ENCODE assay signal across 20 cellular contexts in the genomic region with DNA sequence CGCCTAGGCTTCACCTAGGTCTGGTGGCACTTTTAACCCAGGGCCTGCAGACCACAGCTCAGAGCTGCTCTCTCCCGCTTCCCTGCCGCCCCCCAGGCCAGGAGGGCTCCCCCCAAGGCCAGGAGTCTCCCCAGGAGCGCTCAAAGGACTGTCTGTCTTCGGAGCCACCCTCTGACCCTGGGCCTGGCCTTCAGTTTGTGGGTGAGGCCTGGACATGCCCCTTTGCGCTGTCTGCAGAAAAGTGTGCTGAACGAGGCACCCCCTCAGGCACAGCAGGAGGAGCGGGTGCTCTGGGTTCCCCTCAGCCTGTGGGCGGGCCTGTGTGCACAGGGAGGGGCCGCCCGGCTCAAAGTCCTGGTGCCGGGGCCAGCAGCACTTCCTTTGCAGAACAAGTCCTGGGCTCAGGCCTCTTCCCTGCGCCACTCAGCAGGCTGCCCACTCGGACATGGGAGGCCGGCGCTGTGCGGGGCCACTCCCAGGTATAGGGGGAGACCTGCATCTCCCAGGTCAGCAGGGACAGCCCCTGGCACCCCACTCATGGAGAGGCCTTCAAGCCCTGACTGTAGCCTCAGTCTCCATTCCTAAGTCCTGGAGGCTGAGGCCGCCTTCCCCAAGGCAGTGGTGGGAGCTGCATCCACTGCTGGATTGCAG. TPM values are rescaled to one million over a fixed set of nuclear protein-coding genes. Genes with fewer than 3 reads are reported as not detected.
DNase-seq lines count a peak whose midpoint lies in the region; ATAC-seq and TF ChIP-seq lines count a peak whose summit lies in the region.
"Had no signal": no experiment of that assay in that cellular context is flagged by ENCODE, and none has a peak within 500 bp of the region (broad histone marks: within the 10 kb centered on the region; RNA-seq: fewer than 3 reads in every experiment).

No MANE protein-coding gene starts in this region.

- H3K4ac ChIP-seq in mesenchymal stem cell (ENCODE audit: low read depth in 1 of 2, low read length in 2 of 2): no peak overlapping the region

- no peak overlapping the region for H2BK15ac ChIP-seq in mesenchymal stem cell (ENCODE audit: low read depth, poor library complexity, severe bottlenecking)

- CTCF ChIA-PET in activated naive CD4-positive, alpha-beta T cell treated with anti-CD3 and anti-CD28 coated beads, Interleukin-2, amount 10 ng/mL, durations not matched to agents 7 days and 5 days (lab: Charles Lee): no interaction called here

- no peak overlapping the region for H2BK12ac ChIP-seq in mesenchymal stem cell (ENCODE audit: low read length in 2 of 2)

- H3K4me3 Mint-ChIP-seq in activated naive CD4-positive, alpha-beta T cell treated with anti-CD3 and anti-CD28 coated beads, Interleukin-2, amount 10 ng/mL, durations not matched to agents 7 days and 5 days: no peak overlapping the region
- H3K4me3 Mint-ChIP-seq: activated T-helper 17 cell treated with anti-CD3 and anti-CD28 coated beads, Interleukin-2, amount 50 U/mL, for 72 hours; IgD-negative memory B cell; stimulated activated naive CD8-positive, alpha-beta T cell treated with anti-CD3 and anti-CD28 coated beads, Interleukin-15, Interleukin-2, amounts not matched to agents 100 ng/mL and 50 ng/mL, for 24 hours had no signal

- H2AFZ ChIP-seq in mesenchymal stem cell (ENCODE audit: low read depth, low read length): no peak overlapping the region
- H2AFZ ChIP-seq: PC-9 had no signal

- no peak overlapping the region for H3K4me2 ChIP-seq in mesenchymal stem cell (ENCODE audit: low read length, poor library complexity, severe bottlenecking)
- H3K4me2 ChIP-seq: PC-9 had no signal

- no peak overlapping the region for H3K23ac ChIP-seq in mesenchymal stem cell (ENCODE audit: low read length in 2 of 2)

- H3K14ac ChIP-seq in mesenchymal stem cell (ENCODE audit: low read length in 2 of 2): no peak overlapping the region

- H3K9ac ChIP-seq in duodenal mucosa (ENCODE audit: low read depth in 1 of 2, low read length in 2 of 2) (peak overlapping the region; percentile 65 to 68), mesenchymal stem cell (ENCODE audit: low read length) (no peak overlapping the region)

- no peak overlapping the region for H2AK5ac ChIP-seq in mesenchymal stem cell (ENCODE audit: low read length, severe bottlenecking)

- H3K18ac ChIP-seq in mesenchymal stem cell (ENCODE audit: low read depth in 1 of 2, low read length in 2 of 2): no peak overlapping the region

- H3K27me3 ChIP-seq in heart right ventricle (peaks cover 0 to 3% (median 0%) of the 10 kb centered on the region in 7 donors), right atrium auricular region (no peaks in the 10 kb centered on the region), duodenal mucosa (ENCODE audit: control insufficient read depth in 1 of 2, insufficient read depth in 2 of 2, low read length in 2 of 2) (no peaks in the 10 kb centered on the region), mesenchymal stem cell (ENCODE audit: control insufficient read depth in 1 of 2, insufficient read depth in 1 of 2, low read length in 2 of 2) (peaks cover 0 to 16% of the 10 kb centered on the region in 2 experiments), upper lobe of right lung (no peaks in the 10 kb centered on the region)

- H4K8ac ChIP-seq in mesenchymal stem cell (ENCODE audit: low read length): no peak overlapping the region

- H3K27ac ChIP-seq in heart right ventricle (peak overlapping the region in 5 of 10 donors; percentile 25 to 58 (median 36)), right atrium auricular region (no peak overlapping the region), duodenal mucosa (ENCODE audit: low read depth, low read length) (peak overlapping the region; percentile 89), mesenchymal stem cell (ENCODE audit: low read length, poor library complexity, severe bottlenecking) (no peak overlapping the region), upper lobe of right lung (peak overlapping the region; percentile 58)
- H3K27ac ChIP-seq: coronary artery, PC-9 had no signal

- H3K9me3 ChIP-seq in heart right ventricle (no peaks in the 10 kb centered on the region), right atrium auricular region (no peaks in the 10 kb centered on the region), duodenal mucosa (ENCODE audit: control insufficient read depth in 1 of 2, low read length in 2 of 2) (no peaks in the 10 kb centered on the region), mesenchymal stem cell (ENCODE audit: control insufficient read depth, low read length) (no peaks in the 10 kb centered on the region), upper lobe of right lung (no peaks in the 10 kb centered on the region)

- WGBS in heart right ventricle, 2 donors: 75 to 80% methylated on average over 18 of the region's 18 CpGs
- WGBS in mesenchymal stem cell: 90% methylated on average over 18 of the region's 18 CpGs

- no peak overlapping the region for H3K4me3 ChIP-seq in heart right ventricle
- no peak overlapping the region for H3K4me3 ChIP-seq in right atrium auricular region
- peak overlapping the region; percentile 33 to 45 for H3K4me3 ChIP-seq in duodenal mucosa (ENCODE audit: low read depth in 1 of 2, low read length in 2 of 2)
- no peak overlapping the region for H3K4me3 ChIP-seq in mesenchymal stem cell (ENCODE audit: insufficient read depth in 1 of 2, low read depth in 1 of 2, low read length in 2 of 2)
- no peak overlapping the region for H3K4me3 ChIP-seq in upper lobe of right lung
- H3K4me3 ChIP-seq: coronary artery, PC-9 had no signal

- no peak overlapping the region for H2BK5ac ChIP-seq in mesenchymal stem cell (ENCODE audit: low read depth, low read length, poor library complexity, severe bottlenecking)

- TF ChIP-seq CTCF in heart right ventricle (IDR thresholded peaks at IDR 0.05): no peak
- TF ChIP-seq CTCF in right atrium auricular region (IDR thresholded peaks at IDR 0.05): no peak
- no peak for TF ChIP-seq CTCF in upper lobe of right lung (IDR thresholded peaks at IDR 0.05)

- H3K36me3 ChIP-seq in heart right ventricle: peaks cover 0 to 32% (median 0%) of the 10 kb centered on the region in 9 donors
- H3K36me3 ChIP-seq in right atrium auricular region: no peaks in the 10 kb centered on the region
- peaks cover 4 to 32% of the 10 kb centered on the region in 2 donors for H3K36me3 ChIP-seq in duodenal mucosa (ENCODE audit: control insufficient read depth in 1 of 2, insufficient read depth in 2 of 2, low read length in 2 of 2)
- peaks cover 10 to 46% of the 10 kb centered on the region in 2 experiments for H3K36me3 ChIP-seq in mesenchymal stem cell (ENCODE audit: control insufficient read depth in 1 of 2, insufficient read depth in 2 of 2, low read depth in 1 of 2, low read length in 2 of 2)
- peaks cover 12% of the 10 kb centered on the region for H3K36me3 ChIP-seq in upper lobe of right lung
- H3K36me3 ChIP-seq: WERI-Rb-1 had no signal

- H3K27ac Mint-ChIP-seq in activated naive CD4-positive, alpha-beta T cell treated with anti-CD3 and anti-CD28 coated beads, Interleukin-2, amount 10 ng/mL, durations not matched to agents 7 days and 5 days: no peak overlapping the region
- H3K27ac Mint-ChIP-seq: activated T-helper 17 cell treated with anti-CD3 and anti-CD28 coated beads, Interleukin-2, amount 50 U/mL, for 72 hours; stimulated activated naive CD8-positive, alpha-beta T cell treated with anti-CD3 and anti-CD28 coated beads, Interleukin-15, Interleukin-2, amounts not matched to agents 100 ng/mL and 50 ng/mL, for 24 hours had no signal

- peaks cover 31% of the 10 kb centered on the region for H3K36me3 Mint-ChIP-seq in activated naive CD4-positive, alpha-beta T cell treated with anti-CD3 and anti-CD28 coated beads, Interleukin-2, amount 10 ng/mL, durations not matched to agents 7 days and 5 days

- H3K27me3 Mint-ChIP-seq in activated naive CD4-positive, alpha-beta T cell treated with anti-CD3 and anti-CD28 coated beads, Interleukin-2, amount 10 ng/mL, durations not matched to agents 7 days and 5 days: peaks cover 14% of the 10 kb centered on the region
- H3K27me3 Mint-ChIP-seq: activated T-helper 17 cell treated with anti-CD3 and anti-CD28 coated beads, Interleukin-2, amount 50 U/mL, for 72 hours; CD4-positive, alpha-beta memory T cell; IgD-negative memory B cell; stimulated activated naive CD8-positive, alpha-beta T cell treated with anti-CD3 and anti-CD28 coated beads, Interleukin-15, Interleukin-2, amounts not matched to agents 100 ng/mL and 50 ng/mL, for 24 hours had no signal

- ATAC-seq in heart right ventricle (peak in 7 of 8 donors; percentile 11 to 52 (median 43)), upper lobe of right lung (peak; percentile 14), GM21576 (IDR thresholded peaks at IDR 0.05; ENCODE audit: unreplicated experiment) (no peak)

- peaks cover 32% of the 10 kb centered on the region for H3K4me1 Mint-ChIP-seq in activated naive CD4-positive, alpha-beta T cell treated with anti-CD3 and anti-CD28 coated beads, Interleukin-2, amount 10 ng/mL, durations not matched to agents 7 days and 5 days
- H3K4me1 Mint-ChIP-seq: activated T-helper 17 cell treated with anti-CD3 and anti-CD28 coated beads, Interleukin-2, amount 50 U/mL, for 72 hours had no signal

- H3K79me1 ChIP-seq in mesenchymal stem cell (replicated peaks; ENCODE audit: low read length, poor library complexity, severe bottlenecking): no peaks in the 10 kb centered on the region

- H2BK120ac ChIP-seq in mesenchymal stem cell (ENCODE audit: low read depth, low read length): no peak overlapping the region

- peak overlapping the region; percentile 5 for H4K91ac ChIP-seq in mesenchymal stem cell (ENCODE audit: low read length)

- intact Hi-C loops in heart right ventricle (cut with DNase I) (no loop called here), upper lobe of right lung (cut with DNase I) (no loop called here)

- H3K9me3 Mint-ChIP-seq in activated naive CD4-positive, alpha-beta T cell treated with anti-CD3 and anti-CD28 coated beads, Interleukin-2, amount 10 ng/mL, durations not matched to agents 7 days and 5 days: no peaks in the 10 kb centered on the region
- H3K9me3 Mint-ChIP-seq: activated T-helper 17 cell treated with anti-CD3 and anti-CD28 coated beads, Interleukin-2, amount 50 U/mL, for 72 hours; IgD-negative memory B cell; stimulated activated naive CD8-positive, alpha-beta T cell treated with anti-CD3 and anti-CD28 coated beads, Interleukin-15, Interleukin-2, amounts not matched to agents 100 ng/mL and 50 ng/mL, for 24 hours had no signal

- H3K4me1 ChIP-seq in heart right ventricle: peaks cover 16 to 45% (median 39%) of the 10 kb centered on the region in 9 donors
- peaks cover 0 to 32% of the 10 kb centered on the region in 2 donors for H3K4me1 ChIP-seq in right atrium auricular region
- H3K4me1 ChIP-seq in duodenal mucosa (ENCODE audit: control insufficient read depth in 1 of 2, insufficient read depth in 2 of 2, low read length in 2 of 2): peaks cover 90 to 96% of the 10 kb centered on the region in 2 donors
- H3K4me1 ChIP-seq in mesenchymal stem cell (ENCODE audit: control insufficient read depth, insufficient read depth, low read depth, low read length): peaks cover 11% of the 10 kb centered on the region
- peaks cover 49% of the 10 kb centered on the region for H3K4me1 ChIP-seq in upper lobe of right lung

- no peak for DNase-seq in heart right ventricle
- DNase-seq in right atrium auricular region (ENCODE audit: low spot score): no peak
- DNase-seq in mesenchymal stem cell: no peak
- no peak for DNase-seq in upper lobe of right lung
- no peak for DNase-seq in stimulated activated CD4-positive, alpha-beta T cell treated with anti-CD3 and anti-CD28 coated beads, Interleukin-15, amount 100 ng/mL, for 24 hours
- DNase-seq in activated naive CD4-positive, alpha-beta T cell treated with anti-CD3 and anti-CD28 coated beads, Interleukin-2, amount 10 ng/mL, durations not matched to agents 7 days and 5 days: no peak
- DNase-seq: activated CD8-positive, alpha-beta memory T cell treated with anti-CD3 and anti-CD28 coated beads for 24 hours; aorta; CD4-positive, alpha-beta memory T cell; islet precursor cell; NCI-H2107; PC-9 had no signal

RNA-seq across cellular contexts. Expression of gene DEGS2, which starts 14.3 kb away (rescaled TPM):
- total RNA-seq in heart right ventricle (under 1 TPM in 4 of 10 donors, not detected in 6; 0.04 to 0.20 (median 0.10) TPM), right atrium auricular region (not detected), upper lobe of right lung (1.7 TPM)
- polyA plus RNA-seq in heart right ventricle: under 1 TPM in 1 of 2 donors, not detected in 1; 0.10 TPM
- polyA plus RNA-seq in mesenchymal stem cell (2013, experiment 1 of 2): not detected
- not detected for polyA plus RNA-seq in mesenchymal stem cell (2013, experiment 2 of 2)
- total RNA-seq: glomerular endothelial cell had no signal

Comparison
In these comparisons a context has a peak if more than half of its experiments do, and no peak if none do; other contexts are left out.
1. H3K27ac ChIP-seq: peak in duodenal mucosa (single experiment) and upper lobe of right lung (single experiment); none in right atrium auricular region (0 of 2) and mesenchymal stem cell (single experiment).
2. H3K4me3 ChIP-seq: peak in duodenal mucosa (2 of 2); none in heart right ventricle (0 of 10), right atrium auricular region (0 of 2), mesenchymal stem cell (0 of 2) and upper lobe of right lung (single experiment).